In genomic region chr3:88005066-88005465, GRCh38 we compare ENCODE assay signal across 1 cellular context.
TF ChIP-seq lines count a peak whose summit lies in the region.

No MANE protein-coding gene starts in this region.

TF ChIP-seq in GM23338, 12 proteins besides CTCF, POLR2A, EP300 and RAD21 (continued from another document):
- TF ChIP-seq POLR2AphosphoS5 (IDR thresholded peaks at IDR 0.05; ENCODE audit: low read depth), result no peak
- no peak for TF ChIP-seq JUNB (IDR thresholded peaks at IDR 0.05; ENCODE audit: unreplicated experiment)
- no peak for TF ChIP-seq EZH2 (IDR thresholded peaks at IDR 0.05; ENCODE audit: low read depth, unreplicated experiment)
- no peak for TF ChIP-seq ZNF331 (CRISPR knock-in tag; IDR thresholded peaks at IDR 0.05; ENCODE audit: low read depth)
- TF ChIP-seq EZH2phosphoT487 (IDR thresholded peaks at IDR 0.05; ENCODE audit: unreplicated experiment), result no peak
- TF ChIP-seq STAT1 (IDR thresholded peaks at IDR 0.05; ENCODE audit: unreplicated experiment), result no peak
- no peak for TF ChIP-seq CREB1 (CRISPR knock-in tag; IDR thresholded peaks at IDR 0.05; ENCODE audit: low read depth)
